Comparison of ENCODE assay signal across 10 cellular contexts in the genomic region with DNA sequence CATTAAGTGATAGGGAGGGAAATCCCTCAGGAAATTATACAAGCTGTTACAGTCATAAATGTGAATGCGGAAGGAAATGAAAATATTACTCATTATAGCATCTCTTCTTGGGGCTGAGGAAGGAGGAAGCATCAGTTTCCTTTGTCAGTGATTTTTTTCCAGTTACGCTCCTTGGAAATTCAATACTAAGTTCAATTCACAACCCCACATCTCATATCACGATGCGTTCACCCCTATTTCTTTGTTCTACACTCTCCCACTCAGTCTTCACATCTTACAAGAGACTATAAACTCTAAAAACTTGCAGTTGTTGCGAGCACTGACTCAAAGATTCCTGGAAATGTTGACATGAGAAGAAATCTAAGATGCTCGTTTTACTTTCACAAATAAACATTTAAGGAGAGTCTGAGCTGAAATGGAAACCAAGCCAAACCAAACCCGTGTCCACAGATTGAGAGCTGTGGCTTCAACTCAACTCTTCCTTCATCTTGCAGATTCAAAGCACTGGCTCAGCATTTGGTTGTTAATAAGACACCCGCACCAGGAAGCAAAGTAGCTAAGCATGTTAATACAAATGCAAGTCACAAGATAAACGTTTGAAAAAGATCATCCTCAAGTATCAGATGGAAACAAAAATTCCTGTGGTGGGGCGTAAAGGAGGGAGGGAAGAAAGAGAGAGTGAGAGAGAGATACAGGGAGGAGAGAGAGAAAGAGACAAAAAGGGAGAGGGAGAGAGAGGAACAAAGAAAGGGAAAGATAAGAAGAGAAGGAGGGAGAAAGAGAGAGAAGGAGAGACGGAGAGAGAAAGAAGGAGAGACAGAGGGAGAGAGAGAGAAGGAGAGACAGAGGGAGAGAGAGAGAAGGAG.
DNase-seq lines count a peak whose midpoint lies in the region; TF ChIP-seq lines count a peak whose summit lies in the region.
"Had no signal": no experiment of that assay in that cellular context is flagged by ENCODE, and none has a peak within 500 bp of the region (broad histone marks: within the 10 kb centered on the region; RNA-seq: fewer than 3 reads in every experiment).

No MANE protein-coding gene starts in this region.

- no peaks in the 10 kb centered on the region for H3K36me3 Mint-ChIP-seq in activated T-cell treated with anti-CD3 and anti-CD28 coated beads, Interleukin-2, amount 50 U/mL, for 24 hours (ENCODE audit: low read depth)

- WGBS in hepatocyte (ENCODE audit: low lambda C conversion rate, missing lambda C conversion rate) = 53% methylated on average over 11 of the region's 11 CpGs

- peak overlapping the region; percentile 75 for H3K27ac Mint-ChIP-seq in activated T-cell treated with anti-CD3 and anti-CD28 coated beads, Interleukin-2, amount 50 U/mL, for 24 hours

- H3K4me1 Mint-ChIP-seq in activated T-cell treated with anti-CD3 and anti-CD28 coated beads, Interleukin-2, amount 50 U/mL, for 24 hours (ENCODE audit: low read depth) = peaks cover 22% of the 10 kb centered on the region

- H3K9me2 ChIP-seq in hepatocyte (replicated peaks; ENCODE audit: insufficient read depth) = no peaks in the 10 kb centered on the region

- H3K27me3 ChIP-seq in adipocyte (replicated peaks; ENCODE audit: control insufficient read depth, insufficient read depth, low read length) (no peaks in the 10 kb centered on the region), hepatocyte (no peaks in the 10 kb centered on the region), stomach smooth muscle (ENCODE audit: control insufficient read depth in 1 of 2, insufficient read depth in 2 of 2, low read length in 2 of 2) (no peaks in the 10 kb centered on the region)

- H2AFZ ChIP-seq in hepatocyte = no peak overlapping the region

- peak overlapping the region; percentile 20 for H3K4me3 Mint-ChIP-seq in activated T-cell treated with anti-CD3 and anti-CD28 coated beads, Interleukin-2, amount 50 U/mL, for 24 hours
- H3K4me3 Mint-ChIP-seq: CD4-positive, CD25-positive, alpha-beta regulatory T cell had no signal

- H3K4me1 ChIP-seq in adipocyte (ENCODE audit: control insufficient read depth, insufficient read depth, low read length) = peaks cover 36% of the 10 kb centered on the region
- H3K4me1 ChIP-seq in hepatocyte (ENCODE audit: insufficient read depth) = peaks cover 10% of the 10 kb centered on the region
- peaks cover 15% of the 10 kb centered on the region for H3K4me1 ChIP-seq in stomach smooth muscle (ENCODE audit: control insufficient read depth, insufficient read depth, low read length)

- no peaks in the 10 kb centered on the region for H3K9me3 Mint-ChIP-seq in activated T-cell treated with anti-CD3 and anti-CD28 coated beads, Interleukin-2, amount 50 U/mL, for 24 hours
- H3K9me3 Mint-ChIP-seq: CD4-positive, CD25-positive, alpha-beta regulatory T cell had no signal

- H3K9ac ChIP-seq in adipocyte (ENCODE audit: low read length) (peak overlapping the region; percentile 63), stomach smooth muscle (ENCODE audit: low read length in 2 of 2) (no peak overlapping the region)

- H4K20me1 ChIP-seq in hepatocyte (ENCODE audit: insufficient read depth, poor library complexity, severe bottlenecking) = no peaks in the 10 kb centered on the region

- DNase-seq in activated T-cell treated with anti-CD3 and anti-CD28 coated beads, Interleukin-2, amount 50 U/mL, for 24 hours = no peak
- DNase-seq in activated T-cell treated with anti-CD3 and anti-CD28 coated beads, Interleukin-2, amount 50 U/mL, for 48 hours = no peak
- DNase-seq in adipocyte (ENCODE audit: low read depth) (peak; percentile 89), hepatocyte (ENCODE audit: low spot score) (peak; percentile 43), globus pallidus (ENCODE audit: low spot score) (no peak), cerebellar nuclear complex (lab: John Stamatoyannopoulos, UW) (no peak), middle frontal gyrus (ENCODE audit: extremely low spot score, low spot score) (no peak)
- DNase-seq: NCI-H524 treated with DMSO at 0.1 percent for 48 hours had no signal

- peak overlapping the region; percentile 57 for H3K4me3 ChIP-seq in adipocyte (ENCODE audit: low read length)
- no peak overlapping the region for H3K4me3 ChIP-seq in hepatocyte
- no peak overlapping the region for H3K4me3 ChIP-seq in stomach smooth muscle (ENCODE audit: low read length in 2 of 2)

- TF ChIP-seq CTCF in hepatocyte (IDR thresholded peaks at IDR 0.05; ENCODE audit: poor library complexity) = no peak

- H3K36me3 ChIP-seq in adipocyte (ENCODE audit: control insufficient read depth, insufficient read depth, low read length, severe bottlenecking) (no peaks in the 10 kb centered on the region), hepatocyte (replicated peaks; ENCODE audit: insufficient read depth, low read depth) (no peaks in the 10 kb centered on the region), stomach smooth muscle (ENCODE audit: control insufficient read depth in 2 of 2, insufficient read depth in 2 of 2, low read length in 2 of 2) (no peaks in the 10 kb centered on the region)

- H3K27me3 Mint-ChIP-seq in activated T-cell treated with anti-CD3 and anti-CD28 coated beads, Interleukin-2, amount 50 U/mL, for 24 hours = no peaks in the 10 kb centered on the region
- H3K27me3 Mint-ChIP-seq: CD4-positive, CD25-positive, alpha-beta regulatory T cell had no signal

- H3K27ac ChIP-seq in hepatocyte = peak overlapping the region; percentile 87
- H3K27ac ChIP-seq in stomach smooth muscle (ENCODE audit: low read length) = peak overlapping the region; percentile 25

- H3K79me2 ChIP-seq in hepatocyte = no peaks in the 10 kb centered on the region

- H3K4me2 ChIP-seq in hepatocyte = peak overlapping the region; percentile 4

- no peaks in the 10 kb centered on the region for H3K9me3 ChIP-seq in adipocyte (ENCODE audit: control insufficient read depth, low read length)
- H3K9me3 ChIP-seq in hepatocyte (ENCODE audit: low read depth) = no peaks in the 10 kb centered on the region
- H3K9me3 ChIP-seq in stomach smooth muscle (ENCODE audit: control insufficient read depth in 2 of 2, low read length in 2 of 2) = no peaks in the 10 kb centered on the region

Comparison
In these comparisons a context has a peak if more than half of its experiments do, and no peak if none do; other contexts are left out.
1. DNase-seq: peak in adipocyte (single experiment) and hepatocyte (single experiment); none in activated T-cell treated with anti-CD3 and anti-CD28 coated beads, Interleukin-2, amount 50 U/mL, for 24 hours (single experiment), activated T-cell treated with anti-CD3 and anti-CD28 coated beads, Interleukin-2, amount 50 U/mL, for 48 hours (0 of 2), globus pallidus (single experiment), cerebellar nuclear complex (0 of 2) and middle frontal gyrus (single experiment).